In the genomic region with DNA sequence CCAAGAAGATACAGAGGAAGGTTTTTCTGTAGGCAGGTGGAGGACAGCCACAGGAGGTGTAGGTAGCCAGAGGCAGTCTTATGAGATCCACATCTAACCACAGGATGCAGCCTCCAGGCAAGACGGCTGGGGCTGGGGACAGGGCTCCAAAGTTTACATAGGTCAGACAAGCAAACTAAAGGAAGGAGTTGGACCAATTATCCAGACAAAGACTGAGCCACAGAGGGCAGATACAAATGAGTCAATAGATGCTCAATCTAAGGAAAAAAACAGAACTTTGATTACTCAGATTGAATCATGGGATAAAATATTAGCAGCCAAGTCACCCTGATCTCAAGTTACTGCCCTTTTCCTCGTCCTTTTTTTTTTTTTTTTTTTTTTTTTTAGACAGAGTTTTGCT, we compare ENCODE assay signal across 21 cellular contexts.
"Had no signal": no experiment of that assay in that cellular context is flagged by ENCODE, and none has a peak within 500 bp of the region (broad histone marks: within the 10 kb centered on the region; RNA-seq: fewer than 3 reads in every experiment).

No MANE protein-coding gene starts in this region.

- H3K9me3 ChIP-seq: ascending aorta, colonic mucosa, gastroesophageal sphincter, psoas muscle, suprapubic skin, transverse colon, uterus had no signal

- H3K27ac ChIP-seq: ascending aorta, colonic mucosa, gastroesophageal sphincter, heart left ventricle, left ventricle myocardium inferior, psoas muscle, skin epidermis, suprapubic skin, transverse colon, uterus had no signal

- H3K27me3 ChIP-seq: ascending aorta, colonic mucosa, gastroesophageal sphincter, heart left ventricle, suprapubic skin, transverse colon, uterus had no signal

- ATAC-seq: gastroesophageal sphincter, heart left ventricle, psoas muscle, right cardiac atrium had no signal

- H3K4me1 ChIP-seq: ascending aorta, colonic mucosa, gastroesophageal sphincter, heart left ventricle, left ventricle myocardium inferior, psoas muscle, suprapubic skin, transverse colon, uterus had no signal

- DNase-seq: activated CD4-positive, CD25-positive, alpha-beta regulatory T cell treated with anti-CD3 and anti-CD28 coated beads, Interleukin-2, amount 50 U/mL, for 72 hours; activated gamma-delta T cell; colonic mucosa; erythroblast; heart left ventricle; kidney; left ventricle myocardium inferior; mammary epithelial cell; midbrain; nephron progenitor cell; occipital lobe; psoas muscle; right cardiac atrium; stimulated activated CD4-positive, alpha-beta T cell treated with anti-CD3 and anti-CD28 coated beads, Interleukin-15, amount 100 ng/mL, for 24 hours; stimulated activated CD4-positive, alpha-beta T cell treated with anti-CD3 and anti-CD28 coated beads, Interleukin-2, amount 100 ng/mL, for 48 hours; transverse colon; uterus had no signal

- H3K4me3 ChIP-seq: ascending aorta, colonic mucosa, gastroesophageal sphincter, heart left ventricle, left ventricle myocardium inferior, psoas muscle, skin epidermis, suprapubic skin, transverse colon, uterus had no signal

- H3K36me3 ChIP-seq: ascending aorta, colonic mucosa, gastroesophageal sphincter, heart left ventricle, left ventricle myocardium inferior, suprapubic skin, transverse colon, uterus had no signal
